In genomic region chr7:36054642-36055041, GRCh38 we compare ENCODE assay signal across 24 cellular contexts.
DNase-seq lines count a peak whose midpoint lies in the region; ATAC-seq, FAIRE-seq and TF ChIP-seq lines count a peak whose summit lies in the region.
"Had no signal": no experiment of that assay in that cellular context is flagged by ENCODE, and none has a peak within 500 bp of the region (broad histone marks: within the 10 kb centered on the region; RNA-seq: fewer than 3 reads in every experiment).

No MANE protein-coding gene starts in this region.

- intact Hi-C loops in activated CD8-positive, alpha-beta T cell treated with anti-CD3 and anti-CD28 coated beads for 36 hours (cut with micrococcal nuclease): no loop called here

- H3K27me3 ChIP-seq in bronchial epithelial cell (ENCODE audit: control insufficient read depth, insufficient read depth, low read length) (peaks cover 2% of the 10 kb centered on the region), small intestine (ENCODE audit: control insufficient read depth in 2 of 2, insufficient read depth in 2 of 2, low read length in 2 of 2) (no peaks in the 10 kb centered on the region)
- H3K27me3 ChIP-seq: BLaER1 had no signal

- H3K9me3 Mint-ChIP-seq in activated CD8-positive, alpha-beta T cell treated with anti-CD3 and anti-CD28 coated beads for 36 hours: no peaks in the 10 kb centered on the region
- no peaks in the 10 kb centered on the region for H3K9me3 Mint-ChIP-seq in endothelial cell (ENCODE audit: unreplicated experiment)

- no peak overlapping the region for H3K4me3 Mint-ChIP-seq in activated CD8-positive, alpha-beta T cell treated with anti-CD3 and anti-CD28 coated beads for 36 hours
- H3K4me3 Mint-ChIP-seq in endothelial cell (ENCODE audit: unreplicated experiment): no peak overlapping the region
- H3K4me3 Mint-ChIP-seq: CD14-positive monocyte; CD4-positive, alpha-beta memory T cell; GM23338; IgD-negative memory B cell had no signal

- no peak for TF ChIP-seq CTCF in bronchial epithelial cell (IDR thresholded peaks at IDR 0.05; ENCODE audit: insufficient read depth, low read length, severe bottlenecking)
- no peak for TF ChIP-seq CTCF in activated CD8-positive, alpha-beta T cell treated with anti-CD3 and anti-CD28 coated beads for 36 hours (IDR thresholded peaks at IDR 0.05)
- no peak for TF ChIP-seq CTCF in endothelial cell (IDR thresholded peaks at IDR 0.05; ENCODE audit: unreplicated experiment)

- H3K27ac Mint-ChIP-seq in activated CD8-positive, alpha-beta T cell treated with anti-CD3 and anti-CD28 coated beads for 36 hours: no peak overlapping the region
- no peak overlapping the region for H3K27ac Mint-ChIP-seq in endothelial cell (ENCODE audit: unreplicated experiment)
- H3K27ac Mint-ChIP-seq: CD14-positive monocyte; CD4-positive, alpha-beta memory T cell; GM23338 had no signal

- H3K4me1 Mint-ChIP-seq in activated CD8-positive, alpha-beta T cell treated with anti-CD3 and anti-CD28 coated beads for 36 hours (ENCODE audit: low read depth): no peaks in the 10 kb centered on the region
- no peaks in the 10 kb centered on the region for H3K4me1 Mint-ChIP-seq in endothelial cell (ENCODE audit: unreplicated experiment)
- H3K4me1 Mint-ChIP-seq: CD4-positive, alpha-beta memory T cell had no signal

- no peak overlapping the region for H3K27ac ChIP-seq in small intestine (ENCODE audit: low read depth in 1 of 2, low read length in 1 of 2)
- H3K27ac ChIP-seq: BLaER1, HL-60 had no signal

- H3K36me3 Mint-ChIP-seq in activated CD8-positive, alpha-beta T cell treated with anti-CD3 and anti-CD28 coated beads for 36 hours (ENCODE audit: low read depth): no peaks in the 10 kb centered on the region
- H3K36me3 Mint-ChIP-seq in endothelial cell (ENCODE audit: low read depth, unreplicated experiment): no peaks in the 10 kb centered on the region
- H3K36me3 Mint-ChIP-seq: CD14-positive monocyte; CD4-positive, alpha-beta memory T cell had no signal

- peak; percentile 36 for DNase-seq in ELR (ENCODE audit: low read depth)
- peak; percentile 21 for DNase-seq in MV-4-11 (lab: John Stamatoyannopoulos, UW)
- peak; percentile 30 for DNase-seq in bronchial epithelial cell (ENCODE audit: low read depth)
- DNase-seq in small intestine: peak; percentile 25
- DNase-seq in UCSD-AML1 (lab: John Stamatoyannopoulos, UW; ENCODE audit: unreplicated experiment): no peak
- DNase-seq in activated CD8-positive, alpha-beta T cell treated with anti-CD3 and anti-CD28 coated beads for 36 hours: no peak
- no peak for DNase-seq in endothelial cell (ENCODE audit: low spot score)
- DNase-seq in activated CD4-positive, alpha-beta T cell treated with anti-CD3 and anti-CD28 coated beads for 1 hour: no peak
- DNase-seq: AML-193; Calu3; CD4-positive, alpha-beta memory T cell; GDM1; HCEC 1CT; KBM-7 had no signal

- 48 to 72% (median 52%) methylated on average over 2 of the region's 2 CpGs for WGBS in small intestine, 3 donors

- H3K4me1 ChIP-seq in small intestine (ENCODE audit: control insufficient read depth in 2 of 2, insufficient read depth in 1 of 2, low read depth in 1 of 2, low read length in 1 of 2): no peaks in the 10 kb centered on the region

- H3K36me3 ChIP-seq in bronchial epithelial cell (ENCODE audit: control insufficient read depth, insufficient read depth, low read length) (no peaks in the 10 kb centered on the region), small intestine (ENCODE audit: control insufficient read depth in 2 of 2, insufficient read depth in 2 of 2, low read length in 2 of 2) (no peaks in the 10 kb centered on the region)
- H3K36me3 ChIP-seq: BLaER1 had no signal

- no peak for FAIRE-seq in bronchial epithelial cell (lab: Jason Lieb, UNC)
- FAIRE-seq in small intestine (lab: Jason Lieb, UNC): no peak
- FAIRE-seq: A204.1, GM12892, GM18507, H54, HepG2 had no signal

- CTCF ChIA-PET in activated CD8-positive, alpha-beta T cell treated with anti-CD3 and anti-CD28 coated beads for 36 hours (lab: Charles Lee): no interaction called here

- POLR2A ChIA-PET in activated CD8-positive, alpha-beta T cell treated with anti-CD3 and anti-CD28 coated beads for 36 hours (lab: Charles Lee): no interaction called here

- H3K27me3 Mint-ChIP-seq in activated CD8-positive, alpha-beta T cell treated with anti-CD3 and anti-CD28 coated beads for 36 hours: peaks cover 2% of the 10 kb centered on the region
- H3K27me3 Mint-ChIP-seq in endothelial cell (ENCODE audit: unreplicated experiment): no peaks in the 10 kb centered on the region
- H3K27me3 Mint-ChIP-seq: CD4-positive, alpha-beta memory T cell had no signal

- no peak for ATAC-seq in activated CD8-positive, alpha-beta T cell treated with anti-CD3 and anti-CD28 coated beads for 36 hours
- ATAC-seq: GM23338, HepG2 had no signal

- H3K9me3 ChIP-seq in small intestine (ENCODE audit: control insufficient read depth, low read depth): no peaks in the 10 kb centered on the region
- H3K9me3 ChIP-seq: BLaER1 had no signal

- H3K4me3 ChIP-seq in bronchial epithelial cell (ENCODE audit: low read depth, low read length): no peak overlapping the region
- H3K4me3 ChIP-seq in small intestine (ENCODE audit: low read depth in 1 of 2, low read length in 2 of 2): no peak overlapping the region
- H3K4me3 ChIP-seq: BLaER1, GM23338 had no signal

Comparison
In these comparisons a context has a peak if more than half of its experiments do, and no peak if none do; other contexts are left out.
1. DNase-seq: peak in ELR (single experiment), MV-4-11 (single experiment), bronchial epithelial cell (single experiment) and small intestine (single experiment); none in UCSD-AML1 (single experiment), activated CD8-positive, alpha-beta T cell treated with anti-CD3 and anti-CD28 coated beads for 36 hours (single experiment), endothelial cell (single experiment) and activated CD4-positive, alpha-beta T cell treated with anti-CD3 and anti-CD28 coated beads for 1 hour (single experiment).